Comparison of ENCODE assay signal across 1 cellular context in the genomic region with DNA sequence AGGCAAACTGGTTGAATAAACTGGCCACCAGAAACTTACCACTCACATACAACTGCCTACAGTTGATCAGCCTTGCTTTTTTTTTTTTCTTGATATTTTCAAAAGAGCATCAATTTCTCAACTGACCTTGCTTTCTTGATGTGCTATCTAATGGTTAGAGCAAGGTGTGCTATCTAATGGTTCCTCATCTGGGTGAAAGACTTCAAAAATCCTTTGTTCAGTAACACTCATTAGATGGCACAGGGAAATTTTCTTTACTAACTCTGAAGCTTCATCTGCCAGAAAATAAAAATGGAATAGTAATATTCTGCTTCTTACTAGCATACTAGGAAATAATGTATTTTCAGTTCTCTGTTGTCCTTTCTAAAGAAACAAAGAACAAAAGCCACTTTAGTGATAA.
TF ChIP-seq lines count a peak whose summit lies in the region.

No MANE protein-coding gene starts in this region.

TF ChIP-seq in GM12878, 131 proteins besides CTCF, POLR2A, EP300 and RAD21:
- TF ChIP-seq ZNF592 (IDR thresholded peaks at IDR 0.05) (no peak), EGR1 (IDR thresholded peaks at IDR 0.05; ENCODE audit: borderline replicate concordance in 1 of 2, low read depth in 2 of 2, low read length in 2 of 2) (no peak), RELA (IDR thresholded peaks at IDR 0.05; ENCODE audit: borderline replicate concordance, partially characterized antibody) (no peak), SMC3 (IDR thresholded peaks at IDR 0.05; ENCODE audit: borderline replicate concordance, low read length) (no peak), SMARCA5 (IDR thresholded peaks at IDR 0.05) (no peak), EED (IDR thresholded peaks at IDR 0.05; ENCODE audit: low read depth) (no peak), CEBPB (IDR thresholded peaks at IDR 0.05; ENCODE audit: borderline replicate concordance in 1 of 2, low read depth in 2 of 2, low read length in 2 of 2) (no peak)
